ENCODE assay signal across 21 cellular contexts in the genomic region with DNA sequence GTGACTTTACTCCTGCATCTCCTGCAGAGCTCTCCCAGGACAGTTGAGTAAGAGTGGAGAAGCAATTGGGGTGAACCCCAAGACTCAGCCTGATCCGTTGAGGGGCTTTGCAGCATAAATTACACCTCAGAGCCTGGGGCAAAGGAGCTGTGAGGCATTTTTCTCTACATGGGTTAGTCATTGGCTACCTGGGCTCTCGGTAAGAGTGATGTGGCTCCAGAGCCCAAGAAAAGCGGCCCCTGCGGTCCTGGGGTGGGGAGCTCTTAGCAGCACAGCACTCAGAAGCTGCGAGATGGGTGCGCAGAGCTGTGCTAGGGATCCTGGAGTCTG. TPM values are rescaled to one million over a fixed set of nuclear protein-coding genes. Genes with fewer than 3 reads are reported as not detected.
DNase-seq lines count a peak whose midpoint lies in the region; ATAC-seq, FAIRE-seq and TF ChIP-seq lines count a peak whose summit lies in the region.
"Had no signal": no experiment of that assay in that cellular context is flagged by ENCODE, and none has a peak within 500 bp of the region (broad histone marks: within the 10 kb centered on the region; RNA-seq: fewer than 3 reads in every experiment).

No MANE protein-coding gene starts in this region.

- no peak overlapping the region for H3K27ac Mint-ChIP-seq in activated CD4-positive, alpha-beta T cell treated with anti-CD3 and anti-CD28 coated beads, Interleukin-2, amount 10 ng/mL, durations not matched to agents 24 days and 14 days
- H3K27ac Mint-ChIP-seq in type B pancreatic cell (no peak overlapping the region), T-helper 17 cell (no peak overlapping the region)
- H3K27ac Mint-ChIP-seq: CD4-positive, alpha-beta T cell had no signal

- TF ChIP-seq CTCF in coronary artery (IDR thresholded peaks at IDR 0.05): no peak
- no peak for TF ChIP-seq CTCF in type B pancreatic cell (conservative IDR thresholded peaks at IDR 0.05)

- no peak overlapping the region for H3K4me3 ChIP-seq in coronary artery
- H3K4me3 ChIP-seq: A549, HAP-1 had no signal

- no peaks in the 10 kb centered on the region for H3K9me3 ChIP-seq in T-helper 17 cell (ENCODE audit: control insufficient read depth, low read length, poor library complexity, severe bottlenecking)
- H3K9me3 ChIP-seq: A549, Caco-2, HAP-1 had no signal

- no peaks in the 10 kb centered on the region for H3K27me3 Mint-ChIP-seq in activated CD4-positive, alpha-beta T cell treated with anti-CD3 and anti-CD28 coated beads, Interleukin-2, amount 10 ng/mL, durations not matched to agents 24 days and 14 days
- H3K27me3 Mint-ChIP-seq in type B pancreatic cell: peaks cover 41% of the 10 kb centered on the region
- H3K27me3 Mint-ChIP-seq in T-helper 17 cell: peaks cover 16% of the 10 kb centered on the region

- H3K4me1 Mint-ChIP-seq in activated CD4-positive, alpha-beta T cell treated with anti-CD3 and anti-CD28 coated beads, Interleukin-2, amount 10 ng/mL, durations not matched to agents 24 days and 14 days: no peaks in the 10 kb centered on the region
- H3K4me1 Mint-ChIP-seq in type B pancreatic cell (ENCODE audit: unreplicated experiment) (no peaks in the 10 kb centered on the region), T-helper 17 cell (peaks cover 2% of the 10 kb centered on the region)

- no peak for FAIRE-seq in HTR-8/SVneo (lab: Jason Lieb, UNC)
- FAIRE-seq: A549, D721Med, G401.6, GM12891, GM19239 had no signal

- no peaks in the 10 kb centered on the region for H3K9me3 Mint-ChIP-seq in activated CD4-positive, alpha-beta T cell treated with anti-CD3 and anti-CD28 coated beads, Interleukin-2, amount 10 ng/mL, durations not matched to agents 24 days and 14 days
- no peaks in the 10 kb centered on the region for H3K9me3 Mint-ChIP-seq in type B pancreatic cell
- H3K9me3 Mint-ChIP-seq: CD4-positive, alpha-beta T cell had no signal

- H3K27ac ChIP-seq in coronary artery: no peak overlapping the region
- H3K27ac ChIP-seq: 22Rv1, A549, C4-2B, HL-60 had no signal

- H3K36me3 Mint-ChIP-seq in activated CD4-positive, alpha-beta T cell treated with anti-CD3 and anti-CD28 coated beads, Interleukin-2, amount 10 ng/mL, durations not matched to agents 24 days and 14 days (ENCODE audit: low read depth): no peaks in the 10 kb centered on the region
- no peaks in the 10 kb centered on the region for H3K36me3 Mint-ChIP-seq in type B pancreatic cell
- peaks cover 2% of the 10 kb centered on the region for H3K36me3 Mint-ChIP-seq in T-helper 17 cell (ENCODE audit: low read depth)

- intact Hi-C loops in activated CD4-positive, alpha-beta T cell treated with anti-CD3 and anti-CD28 coated beads, Interleukin-2, amount 10 ng/mL, durations not matched to agents 24 days and 14 days (cut with micrococcal nuclease): no loop called here

- peak; percentile 48 for DNase-seq in activated CD4-positive, alpha-beta T cell treated with anti-CD3 and anti-CD28 coated beads, Interleukin-2, amount 10 ng/mL, durations not matched to agents 24 days and 14 days
- no peak for DNase-seq in activated CD4-positive, alpha-beta T cell treated with anti-CD3 and anti-CD28 coated beads, Interleukin-2, amount 50 U/mL, for 4 hours
- DNase-seq in coronary artery (ENCODE audit: low spot score) (peak; percentile 49), mesenteric fat pad (ENCODE audit: low spot score) (peak; percentile 74), type B pancreatic cell (ENCODE audit: extremely low spot score, unreplicated experiment) (peak; percentile 50), T-helper 17 cell (no peak), HTR-8/SVneo (ENCODE audit: insufficient read length, low spot score) (no peak)
- DNase-seq: AML-193; Caco-2; CD4-positive, alpha-beta T cell; GOT3 had no signal

- no peak overlapping the region for H3K4me3 Mint-ChIP-seq in activated CD4-positive, alpha-beta T cell treated with anti-CD3 and anti-CD28 coated beads, Interleukin-2, amount 10 ng/mL, durations not matched to agents 24 days and 14 days
- H3K4me3 Mint-ChIP-seq in type B pancreatic cell: no peak overlapping the region
- no peak overlapping the region for H3K4me3 Mint-ChIP-seq in T-helper 17 cell
- H3K4me3 Mint-ChIP-seq: CD4-positive, alpha-beta T cell had no signal

- ATAC-seq in HG03571 (IDR thresholded peaks at IDR 0.05; ENCODE audit: unreplicated experiment): no peak
- ATAC-seq in T-helper 17 cell: no peak
- ATAC-seq: A549 had no signal

RNA-seq across cellular contexts. Expression of gene C16orf78, which starts 40.4 kb away (rescaled TPM):
- not detected in 2 replicates for total RNA-seq in activated CD4-positive, alpha-beta T cell treated with anti-CD3 and anti-CD28 coated beads, Interleukin-2, amount 10 ng/mL, durations not matched to agents 24 days and 14 days
- total RNA-seq in mesenteric fat pad: not detected
- not detected in 2 replicates for total RNA-seq in type B pancreatic cell (ENCODE audit: low replicate concordance)
- total RNA-seq in T-helper 17 cell: not detected
- total RNA-seq: Caco-2; CD4-positive, alpha-beta T cell had no signal

RNA-seq across cellular contexts. Expression of gene CBLN1, which starts 51.6 kb away (rescaled TPM):
- not detected in 2 replicates for total RNA-seq in activated CD4-positive, alpha-beta T cell treated with anti-CD3 and anti-CD28 coated beads, Interleukin-2, amount 10 ng/mL, durations not matched to agents 24 days and 14 days
- 0.61 TPM for total RNA-seq in mesenteric fat pad
- 5.8 and 11.3 TPM in 2 replicates for total RNA-seq in type B pancreatic cell (ENCODE audit: low replicate concordance)
- total RNA-seq in T-helper 17 cell: not detected
- total RNA-seq: Caco-2; CD4-positive, alpha-beta T cell had no signal

Comparison
In these comparisons a context has a peak if more than half of its experiments do, and no peak if none do; other contexts are left out.
1. DNase-seq: peak in activated CD4-positive, alpha-beta T cell treated with anti-CD3 and anti-CD28 coated beads, Interleukin-2, amount 10 ng/mL, durations not matched to agents 24 days and 14 days (single experiment), coronary artery (single experiment), mesenteric fat pad (single experiment) and type B pancreatic cell (single experiment); none in activated CD4-positive, alpha-beta T cell treated with anti-CD3 and anti-CD28 coated beads, Interleukin-2, amount 50 U/mL, for 4 hours (0 of 2), T-helper 17 cell (0 of 3) and HTR-8/SVneo (single experiment).